ENCODE assay signal across 1 cellular context in the genomic region with DNA sequence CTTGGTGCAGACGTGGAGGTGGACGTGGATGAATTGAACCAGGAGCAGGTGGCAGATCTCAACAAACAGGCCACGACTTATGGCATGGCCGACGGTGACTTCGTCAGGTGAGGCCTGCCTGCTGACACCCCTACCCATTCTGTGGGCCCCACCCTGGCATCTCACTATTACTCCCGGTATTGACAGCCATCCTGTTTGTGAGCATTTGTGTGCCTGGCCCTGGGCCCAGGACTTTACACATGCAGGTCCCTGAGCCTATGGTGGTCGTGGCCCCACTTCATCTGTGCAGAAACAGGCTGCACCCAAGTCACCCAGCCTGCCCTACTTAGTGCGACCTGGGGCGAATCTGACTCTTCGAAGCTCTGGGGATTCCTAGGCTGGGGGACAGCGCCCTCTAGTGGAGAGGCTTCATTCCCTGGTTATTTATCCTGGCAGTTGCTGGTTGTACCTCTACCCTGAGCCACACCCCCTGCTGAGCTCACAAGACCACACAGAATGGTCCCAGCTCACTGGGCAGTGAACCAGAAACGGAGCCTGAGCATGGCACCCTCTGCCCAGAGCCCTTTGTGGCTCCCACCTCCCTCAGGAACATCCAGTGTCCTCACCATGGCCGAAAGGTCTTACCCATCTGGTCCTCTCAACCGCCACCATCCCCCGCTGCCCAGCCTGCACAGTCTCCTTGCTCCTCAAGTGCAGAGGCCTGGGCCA.
A peak's percentile ranks its signal among the peaks of the same experiment; 100 is the strongest.
TF ChIP-seq lines count a peak whose summit lies in the region.

No MANE protein-coding gene starts in this region.

TF ChIP-seq in H1, 55 proteins besides CTCF, POLR2A, EP300 and RAD21:
- peak; percentile 67; the same call in 1 of the 2 replicates for TF ChIP-seq GABPA (IDR thresholded peaks at IDR 0.05; ENCODE audit: borderline replicate concordance, insufficient read depth, low read length)
- TF ChIP-seq, protein P1, sequence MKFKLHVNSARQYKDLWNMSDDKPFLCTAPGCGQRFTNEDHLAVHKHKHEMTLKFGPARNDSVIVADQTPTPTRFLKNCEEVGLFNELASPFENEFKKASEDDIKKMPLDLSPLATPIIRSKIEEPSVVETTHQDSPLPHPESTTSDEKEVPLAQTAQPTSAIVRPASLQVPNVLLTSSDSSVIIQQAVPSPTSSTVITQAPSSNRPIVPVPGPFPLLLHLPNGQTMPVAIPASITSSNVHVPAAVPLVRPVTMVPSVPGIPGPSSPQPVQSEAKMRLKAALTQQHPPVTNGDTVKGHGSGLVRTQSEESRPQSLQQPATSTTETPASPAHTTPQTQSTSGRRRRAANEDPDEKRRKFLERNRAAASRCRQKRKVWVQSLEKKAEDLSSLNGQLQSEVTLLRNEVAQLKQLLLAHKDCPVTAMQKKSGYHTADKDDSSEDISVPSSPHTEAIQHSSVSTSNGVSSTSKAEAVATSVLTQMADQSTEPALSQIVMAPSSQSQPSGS (IDR thresholded peaks at IDR 0.05; ENCODE audit: low read length), result peak; percentile 80
- TF ChIP-seq, protein P2, sequence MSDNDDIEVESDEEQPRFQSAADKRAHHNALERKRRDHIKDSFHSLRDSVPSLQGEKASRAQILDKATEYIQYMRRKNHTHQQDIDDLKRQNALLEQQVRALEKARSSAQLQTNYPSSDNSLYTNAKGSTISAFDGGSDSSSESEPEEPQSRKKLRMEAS (IDR thresholded peaks at IDR 0.05), result peak; percentile 27; the same call in 1 of the 2 replicates
- no peak for TF ChIP-seq SIRT6 (IDR thresholded peaks at IDR 0.05; ENCODE audit: low read length)
- 0 out of 2 replicates have a peak, but pooled peaks have one; percentile 29 for TF ChIP-seq TEAD4 (IDR thresholded peaks at IDR 0.05; ENCODE audit: low read depth, low read length)
- no peak for TF ChIP-seq CHD2 (IDR thresholded peaks at IDR 0.05; ENCODE audit: low read length)
TF ChIP-seq in H1: peak in this region for 4.
